8 cellular contexts compared by ENCODE assay signal in the genomic region with DNA sequence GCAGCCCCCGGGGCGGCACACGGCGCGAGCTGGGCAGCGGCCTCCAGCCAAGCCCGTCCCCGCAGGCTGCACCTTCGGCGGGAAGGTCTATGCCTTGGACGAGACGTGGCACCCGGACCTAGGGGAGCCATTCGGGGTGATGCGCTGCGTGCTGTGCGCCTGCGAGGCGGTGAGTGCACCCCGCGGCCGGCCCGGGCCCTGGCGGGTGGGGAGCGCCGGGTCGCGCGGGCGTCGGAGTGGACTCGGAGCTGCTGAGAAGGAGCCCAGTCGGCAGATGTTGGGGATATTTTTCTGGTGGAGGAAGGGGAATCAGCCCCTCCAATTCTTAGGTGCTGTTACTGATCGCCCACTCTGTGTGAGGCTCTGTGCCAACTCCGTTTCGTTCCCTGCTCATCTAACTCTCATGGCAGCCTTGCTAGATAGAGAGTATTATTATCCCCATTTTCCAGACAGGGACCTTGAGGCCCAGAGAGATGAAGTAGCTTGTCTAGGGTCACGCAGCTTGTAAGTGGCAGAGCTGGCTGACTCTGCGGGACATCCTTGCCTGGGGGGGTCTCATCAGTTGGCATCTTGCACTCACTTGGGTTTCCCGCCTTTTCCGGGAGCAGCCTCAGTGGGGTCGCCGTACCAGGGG. TPM values are rescaled to one million over a fixed set of nuclear protein-coding genes. Genes with fewer than 3 reads are reported as not detected.
A peak's percentile ranks its signal among the peaks of the same experiment; 100 is the strongest.
DNase-seq lines count a peak whose midpoint lies in the region; ATAC-seq and TF ChIP-seq lines count a peak whose summit lies in the region.

No MANE protein-coding gene starts in this region.

- POLR2A ChIA-PET in activated B cell treated with CpG ODN at 0.5 μM for 24 hours (lab: Charles Lee), result interaction anchor here (0.6 kb wide), 1 partner anchor 30 kb away, joined by 3 read pairs; no protein-coding TSS in a partner anchor

- H3K36me3 Mint-ChIP-seq in activated B cell treated with CpG ODN at 0.5 μM for 24 hours (ENCODE audit: low read depth), result no peaks in the 10 kb centered on the region

- DNase-seq in GM20000 (ENCODE audit: low spot score) (peak; percentile 57), activated B cell treated with CpG ODN at 0.5 μM for 24 hours (no peak), skeletal muscle cell (ENCODE audit: low read depth) (no peak), medulla oblongata (ENCODE audit: extremely low spot score) (no peak)

- intact Hi-C loops in activated B cell treated with CpG ODN at 0.5 μM for 24 hours (cut with micrococcal nuclease), result no loop called here

- CTCF ChIA-PET in activated B cell treated with CpG ODN at 0.5 μM for 24 hours (lab: Charles Lee), result interaction anchor here (1.2 kb wide), 1 partner anchor 9 kb away, joined by 4 read pairs; no protein-coding TSS in a partner anchor

- no peaks in the 10 kb centered on the region for H3K9me3 Mint-ChIP-seq in activated B cell treated with CpG ODN at 0.5 μM for 24 hours

- peaks cover 62% of the 10 kb centered on the region for H3K27me3 Mint-ChIP-seq in activated B cell treated with CpG ODN at 0.5 μM for 24 hours

- no peak overlapping the region for H3K27ac Mint-ChIP-seq in activated B cell treated with CpG ODN at 0.5 μM for 24 hours

- ATAC-seq in activated B cell treated with CpG ODN at 0.5 μM for 24 hours (ENCODE audit: low read depth) (peak; percentile 30), GM19395 (IDR thresholded peaks at IDR 0.05; ENCODE audit: unreplicated experiment) (no peak), GM21390 (IDR thresholded peaks at IDR 0.05; ENCODE audit: unreplicated experiment) (no peak), HG02981 (IDR thresholded peaks at IDR 0.05; ENCODE audit: unreplicated experiment) (no peak)

- peak overlapping the region; percentile 47 for H3K4me3 ChIP-seq in iPS-11a (ENCODE audit: low read depth, low read length)
- H3K4me3 ChIP-seq in skeletal muscle cell (ENCODE audit: low read depth, low read length), result peak overlapping the region; percentile 36

- TF ChIP-seq CTCF in GM20000 (IDR thresholded peaks at IDR 0.05; ENCODE audit: extremely low read depth, missing control alignments) (no peak), activated B cell treated with CpG ODN at 0.5 μM for 24 hours (IDR thresholded peaks at IDR 0.05) (no peak)

- peak overlapping the region; percentile 66 for H3K4me3 Mint-ChIP-seq in activated B cell treated with CpG ODN at 0.5 μM for 24 hours

- peaks cover 17% of the 10 kb centered on the region for H3K4me1 Mint-ChIP-seq in activated B cell treated with CpG ODN at 0.5 μM for 24 hours

RNA-seq across cellular contexts. Expression of gene CHRD, which starts 0.9 kb away (rescaled TPM):
- not detected in 2 replicates for total RNA-seq in activated B cell treated with CpG ODN at 0.5 μM for 24 hours

RNA-seq across cellular contexts. Expression of gene THPO, which starts 2.7 kb away (rescaled TPM):
- total RNA-seq in activated B cell treated with CpG ODN at 0.5 μM for 24 hours, result not detected in 2 replicates

RNA-seq across cellular contexts. Expression of gene POLR2H, which starts 19.2 kb away (rescaled TPM):
- 49.3 and 60.5 TPM in 2 replicates for total RNA-seq in activated B cell treated with CpG ODN at 0.5 μM for 24 hours

RNA-seq across cellular contexts. Expression of gene CLCN2, which starts 19.3 kb away (rescaled TPM):
- 3.4 and 3.5 TPM in 2 replicates for total RNA-seq in activated B cell treated with CpG ODN at 0.5 μM for 24 hours

RNA-seq across cellular contexts. Expression of gene FAM131A, which starts 43.3 kb away (rescaled TPM):
- 4.5 and 5.3 TPM in 2 replicates for total RNA-seq in activated B cell treated with CpG ODN at 0.5 μM for 24 hours
